Comparison of ENCODE assay signal across 18 cellular contexts in genomic region chr5:179137643-179138567, GRCh38.
"Had no signal": no experiment of that assay in that cellular context is flagged by ENCODE, and none has a peak within 500 bp of the region (broad histone marks: within the 10 kb centered on the region; RNA-seq: fewer than 3 reads in every experiment).

No MANE protein-coding gene starts in this region.

- H3K4me1 Mint-ChIP-seq: WTC11 had no signal

- DNase-seq: activated CD4-positive, alpha-beta T cell treated with anti-CD3 and anti-CD28 coated beads for 48 hours; activated CD8-positive, alpha-beta memory T cell treated with anti-CD3 and anti-CD28 coated beads, Interleukin-2, amount 50 U/mL, for 4 hours; activated CD8-positive, alpha-beta T cell treated with anti-CD3 and anti-CD28 coated beads, Interleukin-2, amount 10 ng/mL, durations not matched to agents 7 days and 5 days; activated effector memory CD4-positive, alpha-beta T cell treated with anti-CD3 and anti-CD28 coated beads, Interleukin-2, amount 50 U/mL, for 16 hours; activated T-cell treated with anti-CD3 and anti-CD28 coated beads, Interleukin-2, amount 50 U/mL, for 48 hours; dermis blood vessel endothelial cell; effector memory CD8-positive, alpha-beta T cell; foreskin keratinocyte; SW 1271; testis; upper lobe of right lung had no signal

- H3K9me3 Mint-ChIP-seq: activated naive CD4-positive, alpha-beta T cell treated with anti-CD3 and anti-CD28 coated beads, Interleukin-2, amount 50 U/mL, for 24 hours; effector memory CD8-positive, alpha-beta T cell; neural crest cell; stimulated activated naive CD8-positive, alpha-beta T cell treated with anti-CD3 and anti-CD28 coated beads, Interleukin-15, Interleukin-2, amounts not matched to agents 100 ng/mL and 50 ng/mL, for 24 hours had no signal

- H3K27ac Mint-ChIP-seq: activated CD8-positive, alpha-beta T cell treated with anti-CD3 and anti-CD28 coated beads, Interleukin-2, amount 10 ng/mL, durations not matched to agents 7 days and 5 days; activated naive CD4-positive, alpha-beta T cell treated with anti-CD3 and anti-CD28 coated beads, Interleukin-2, amount 50 U/mL, for 24 hours; effector memory CD8-positive, alpha-beta T cell; mesothelial cell of epicardium; stimulated activated naive CD8-positive, alpha-beta T cell treated with anti-CD3 and anti-CD28 coated beads, Interleukin-15, Interleukin-2, amounts not matched to agents 100 ng/mL and 50 ng/mL, for 24 hours; WTC11 had no signal

- H3K27me3 Mint-ChIP-seq: activated naive CD4-positive, alpha-beta T cell treated with anti-CD3 and anti-CD28 coated beads, Interleukin-2, amount 50 U/mL, for 24 hours; brain; effector memory CD8-positive, alpha-beta T cell; stimulated activated naive CD8-positive, alpha-beta T cell treated with anti-CD3 and anti-CD28 coated beads, Interleukin-15, Interleukin-2, amounts not matched to agents 100 ng/mL and 50 ng/mL, for 24 hours had no signal

- ATAC-seq: activated CD8-positive, alpha-beta T cell treated with anti-CD3 and anti-CD28 coated beads, Interleukin-2, amount 10 ng/mL, durations not matched to agents 7 days and 5 days; effector memory CD8-positive, alpha-beta T cell; foreskin keratinocyte; WTC11 had no signal

- H3K36me3 ChIP-seq: upper lobe of right lung had no signal

- H3K9me3 ChIP-seq: testis, upper lobe of right lung had no signal

- H3K36me3 Mint-ChIP-seq: activated naive CD4-positive, alpha-beta T cell treated with anti-CD3 and anti-CD28 coated beads, Interleukin-2, amount 50 U/mL, for 24 hours; WTC11 had no signal

- H3K27ac ChIP-seq: foreskin keratinocyte, testis, upper lobe of right lung had no signal

- H3K4me3 ChIP-seq: lung, upper lobe of right lung had no signal

- H3K4me1 ChIP-seq: foreskin keratinocyte, testis, upper lobe of right lung had no signal

- H3K27me3 ChIP-seq: foreskin keratinocyte, testis, upper lobe of right lung had no signal

- H3K4me3 Mint-ChIP-seq: activated CD8-positive, alpha-beta T cell treated with anti-CD3 and anti-CD28 coated beads, Interleukin-2, amount 10 ng/mL, durations not matched to agents 7 days and 5 days; activated naive CD4-positive, alpha-beta T cell treated with anti-CD3 and anti-CD28 coated beads, Interleukin-2, amount 50 U/mL, for 24 hours; brain; effector memory CD8-positive, alpha-beta T cell; mesothelial cell of epicardium; neural crest cell; stimulated activated naive CD8-positive, alpha-beta T cell treated with anti-CD3 and anti-CD28 coated beads, Interleukin-15, Interleukin-2, amounts not matched to agents 100 ng/mL and 50 ng/mL, for 24 hours; WTC11 had no signal
